Comparison of ENCODE assay signal across 1 cellular context in the genomic region with DNA sequence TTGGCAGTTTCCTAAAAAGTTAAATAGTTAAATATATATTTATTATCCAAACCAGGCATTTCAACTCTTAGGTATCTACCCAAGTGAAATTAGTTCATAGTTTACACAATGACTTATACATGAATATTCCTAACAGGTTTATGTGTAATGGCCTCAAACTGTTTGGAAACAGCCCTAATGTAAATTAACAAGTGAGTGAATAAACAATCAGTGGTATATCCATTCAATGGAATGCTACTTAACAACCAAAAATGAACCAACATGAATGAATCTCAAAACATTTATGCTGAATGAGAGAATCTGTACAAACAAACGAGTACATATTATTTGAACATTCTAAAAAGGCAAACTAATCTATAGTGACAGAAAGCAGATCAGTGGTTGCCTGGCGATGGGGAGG.
TF ChIP-seq lines count a peak whose summit lies in the region.

No MANE protein-coding gene starts in this region.

TF ChIP-seq in SK-N-SH, 30 proteins besides CTCF, POLR2A, EP300 and RAD21 (continued from another document):
- TF ChIP-seq IRF3 (IDR thresholded peaks at IDR 0.05; ENCODE audit: low read depth, low read length) = no peak
- TF ChIP-seq, protein P1, sequence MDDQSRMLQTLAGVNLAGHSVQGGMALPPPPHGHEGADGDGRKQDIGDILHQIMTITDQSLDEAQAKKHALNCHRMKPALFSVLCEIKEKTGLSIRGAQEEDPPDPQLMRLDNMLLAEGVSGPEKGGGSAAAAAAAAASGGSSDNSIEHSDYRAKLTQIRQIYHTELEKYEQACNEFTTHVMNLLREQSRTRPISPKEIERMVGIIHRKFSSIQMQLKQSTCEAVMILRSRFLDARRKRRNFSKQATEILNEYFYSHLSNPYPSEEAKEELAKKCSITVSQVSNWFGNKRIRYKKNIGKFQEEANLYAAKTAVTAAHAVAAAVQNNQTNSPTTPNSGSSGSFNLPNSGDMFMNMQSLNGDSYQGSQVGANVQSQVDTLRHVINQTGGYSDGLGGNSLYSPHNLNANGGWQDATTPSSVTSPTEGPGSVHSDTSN (IDR thresholded peaks at IDR 0.05) = no peak
- no peak for TF ChIP-seq JUND (IDR thresholded peaks at IDR 0.05)
- TF ChIP-seq ELF1 (IDR thresholded peaks at IDR 0.05) = no peak
- TF ChIP-seq REST (IDR thresholded peaks at IDR 0.05; ENCODE audit: low read depth, low read length) = no peak
- no peak for TF ChIP-seq TCF12 (IDR thresholded peaks at IDR 0.05)
- TF ChIP-seq RXRA (IDR thresholded peaks at IDR 0.05; ENCODE audit: borderline replicate concordance, low read depth) = no peak
- TF ChIP-seq NFIC (IDR thresholded peaks at IDR 0.05; ENCODE audit: borderline replicate concordance) = no peak
TF ChIP-seq in SK-N-SH: peak in this region for 0.
